In the genomic region with DNA sequence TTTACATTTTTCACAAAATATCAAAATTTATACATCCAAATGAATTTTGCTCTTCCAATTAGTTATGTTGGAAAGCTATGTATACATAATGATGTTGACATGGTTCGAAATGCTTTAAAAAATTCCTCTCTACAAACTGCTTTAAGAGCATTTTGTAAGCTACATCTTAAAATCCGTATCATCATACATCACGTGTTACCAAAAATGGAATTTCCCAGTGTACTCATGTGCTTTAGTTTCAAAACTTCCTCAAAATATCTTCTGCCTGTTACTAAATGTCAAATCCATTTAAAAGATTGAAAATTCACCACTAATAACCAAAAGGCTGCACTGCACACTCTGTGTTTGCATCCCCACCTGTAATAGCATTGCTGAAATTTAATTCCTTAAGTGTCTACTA, we compare ENCODE assay signal across 34 cellular contexts.
DNase-seq lines count a peak whose midpoint lies in the region; ATAC-seq, FAIRE-seq and TF ChIP-seq lines count a peak whose summit lies in the region.
"Had no signal": no experiment of that assay in that cellular context is flagged by ENCODE, and none has a peak within 500 bp of the region (broad histone marks: within the 10 kb centered on the region; RNA-seq: fewer than 3 reads in every experiment).

No MANE protein-coding gene starts in this region.

- H3K4me3 ChIP-seq in ACC112 (ENCODE audit: low read depth, low read length) (peak overlapping the region; percentile 38; the same call in 1 of the 2 replicates), HCT116 (replicated peaks in 1 of 2; ENCODE audit: low read depth in 1 of 2, low read length in 2 of 2) (no peak overlapping the region), choroid plexus epithelial cell (ENCODE audit: low read depth, low read length) (no peak overlapping the region), mesodermal cell (ENCODE audit: extremely low read depth, insufficient read depth, low read length, poor library complexity, severe bottlenecking) (no peak overlapping the region), testis (no peak overlapping the region)
- H3K4me3 ChIP-seq: cardiac muscle cell, coronary artery, GM12878, skin epidermis, suprapubic skin, upper lobe of right lung had no signal

- H3K27me3 ChIP-seq in ACC112 (ENCODE audit: insufficient read depth, low read length) (no peaks in the 10 kb centered on the region), HCT116 (ENCODE audit: insufficient read depth, low read length) (no peaks in the 10 kb centered on the region), testis (no peaks in the 10 kb centered on the region)
- H3K27me3 ChIP-seq: cardiac muscle cell, foreskin keratinocyte, suprapubic skin, upper lobe of right lung had no signal

- H3K27ac ChIP-seq in ACC112 (ENCODE audit: low read depth, low read length) (peak overlapping the region; percentile 92), HCT116 (ENCODE audit: low read depth, low read length) (no peak overlapping the region), mesodermal cell (ENCODE audit: low read depth, low read length, severe bottlenecking) (peak overlapping the region; percentile 58), testis (no peak overlapping the region)
- H3K27ac ChIP-seq: cardiac muscle cell, coronary artery, foreskin keratinocyte, skin epidermis, suprapubic skin, upper lobe of right lung had no signal

- peak overlapping the region; percentile 31; the same call in 1 of the 2 replicates for H3K4me2 ChIP-seq in HCT116 (ENCODE audit: low read length)

- H2AFZ ChIP-seq in ACC112 (ENCODE audit: low read length, unreplicated experiment) (no peak overlapping the region), HCT116 (ENCODE audit: low read depth, low read length, poor library complexity, severe bottlenecking) (no peak overlapping the region)

- ATAC-seq in HCT116 (no peak), sciatic nerve (no peak)
- ATAC-seq: activated naive CD4-positive, alpha-beta T cell treated with anti-CD3 and anti-CD28 coated beads, Interleukin-2, amount 50 U/mL, for 72 hours; GM12878; HepG2; natural killer cell treated with Interleukin-12 subunit alpha and Interleukin-12 subunit beta and Interleukin-15 and Interleukin-18, amount 100 ng/mL, for 72 hours; upper lobe of right lung had no signal

- TF ChIP-seq POLR2A in HCT116 (IDR thresholded peaks at IDR 0.05; ENCODE audit: borderline replicate concordance, extremely low read depth, insufficient read depth, insufficient read length) (no peak), testis (IDR thresholded peaks at IDR 0.05) (no peak), H54 (IDR thresholded peaks at IDR 0.05; ENCODE audit: low read depth, low read length) (no peak)

- CTCF ChIA-PET in HCT116 (lab: Charles Lee) = no interaction called here

- peaks cover 40% of the 10 kb centered on the region for H3K4me1 ChIP-seq in ACC112 (ENCODE audit: control insufficient read depth, insufficient read depth, low read length, unreplicated experiment)
- peaks cover 5 to 23% of the 10 kb centered on the region in 2 experiments; a peak in 3 of 4 replicates for H3K4me1 ChIP-seq in HCT116 (ENCODE audit: control insufficient read depth in 1 of 2, insufficient read depth in 2 of 2, low read length in 2 of 2)
- H3K4me1 ChIP-seq in mesodermal cell (ENCODE audit: control insufficient read depth, insufficient read depth, low read length, poor library complexity, severe bottlenecking) = peaks cover 39% of the 10 kb centered on the region
- H3K4me1 ChIP-seq in testis = no peaks in the 10 kb centered on the region
- H3K4me1 ChIP-seq: suprapubic skin, upper lobe of right lung had no signal

- no peak for DNase-seq in HCT116 (ENCODE audit: low read depth, low spot score)
- peak; percentile 61 for DNase-seq in choroid plexus epithelial cell (ENCODE audit: low read depth)
- DNase-seq in sciatic nerve (ENCODE audit: low spot score) = no peak
- no peak for DNase-seq in UCSD-AML1 (lab: John Stamatoyannopoulos, UW; ENCODE audit: unreplicated experiment)
- no peak for DNase-seq in testis
- DNase-seq in H54 (ENCODE audit: insufficient read length, low spot score) = no peak
- DNase-seq: 8988T; activated CD4-positive, alpha-beta T cell treated with anti-CD3 and anti-CD28 coated beads for 48 hours; anterior cingulate cortex; CD4-positive, alpha-beta memory T cell; DND-41; effector memory CD4-positive, alpha-beta T cell; H7; head of caudate nucleus; Kasumi-1; midbrain; NCI-H1436 treated with DMSO at 0.1 percent for 48 hours; NCI-H2107; NCI-H774; stimulated activated CD4-positive, alpha-beta T cell treated with anti-CD3 and anti-CD28 coated beads, Interleukin-1b, Interleukin-23, amount 100 ng/mL, for 48 hours; stimulated activated naive CD4-positive, alpha-beta T cell treated with Interleukin-2 at 50 U/mL for 16 hours; T1000; upper lobe of right lung had no signal

- H3K79me2 ChIP-seq in ACC112 (ENCODE audit: control insufficient read depth, insufficient read depth, low read length, unreplicated experiment) = peaks cover 8% of the 10 kb centered on the region
- H3K79me2 ChIP-seq in HCT116 (ENCODE audit: insufficient read depth, low read length) = no peaks in the 10 kb centered on the region

- H3K9ac ChIP-seq in HCT116 (ENCODE audit: low read length) = no peak overlapping the region

- WGBS in mesodermal cell (ENCODE audit: insufficient coverage in 2 of 2), 2 experiments = 92 to 100% methylated on average over 2 to 3 of the region's 3 CpGs
- WGBS in testis, 2 donors = 87 to 91% methylated on average over 3 of the region's 3 CpGs

- TF ChIP-seq CTCF in HCT116 (IDR thresholded peaks at IDR 0.05 in 2 of 3, conservative IDR thresholded peaks at IDR 0.05 in 1 of 3; ENCODE audit: borderline replicate concordance in 1 of 3, insufficient read depth in 1 of 3, low read depth in 2 of 3, low read length in 2 of 3) (no peak), choroid plexus epithelial cell (conservative IDR thresholded peaks at IDR 0.05; ENCODE audit: low read depth, low read length) (no peak), testis (IDR thresholded peaks at IDR 0.05) (no peak)

- peaks cover 3% of the 10 kb centered on the region; the same call in 1 of the 2 replicates for H3K36me3 ChIP-seq in ACC112 (ENCODE audit: insufficient read depth, low read length)
- no peaks in the 10 kb centered on the region for H3K36me3 ChIP-seq in HCT116 (ENCODE audit: control insufficient read depth in 1 of 2, insufficient read depth in 2 of 2, low read length in 2 of 2)
- H3K36me3 ChIP-seq in mesodermal cell (ENCODE audit: control insufficient read depth, insufficient read depth, low read length) = peaks cover 13% of the 10 kb centered on the region
- no peaks in the 10 kb centered on the region for H3K36me3 ChIP-seq in testis (ENCODE audit: low read depth, missing control alignments)
- H3K36me3 ChIP-seq: cardiac muscle cell, upper lobe of right lung had no signal

- H3K9me3 ChIP-seq in HCT116 (ENCODE audit: control insufficient read depth in 1 of 2, insufficient read depth in 1 of 2, low read depth in 1 of 2, low read length in 2 of 2) (no peaks in the 10 kb centered on the region), mesodermal cell (ENCODE audit: control insufficient read depth, low read length) (no peaks in the 10 kb centered on the region), testis (no peaks in the 10 kb centered on the region)
- H3K9me3 ChIP-seq: suprapubic skin, upper lobe of right lung had no signal

- BruUV-seq in HCT116 (replicated peaks; lab: Mats Ljungman, UMichigan) = no TSS peak

- RAD21 ChIA-PET in HCT116 (lab: Charles Lee; ENCODE audit: low non-redundant PET in 1 of 2, low total read pairs in 2 of 2, uncharacterized antibody in 2 of 2, unreplicated experiment in 2 of 2) = no interaction called here

- FAIRE-seq in H54 (lab: Jason Lieb, UNC) = no peak
- FAIRE-seq: GM12878, HepG2 had no signal

- H3K9me2 ChIP-seq in HCT116 (ENCODE audit: insufficient read depth) = no peaks in the 10 kb centered on the region; the same call in 1 of the 2 replicates

- H4K20me1 ChIP-seq in HCT116 (ENCODE audit: insufficient read depth) = no peaks in the 10 kb centered on the region

- no peak for TF ChIP-seq RAD21 in HCT116 (IDR thresholded peaks at IDR 0.05; ENCODE audit: low read depth)

- POLR2A ChIA-PET in HCT116 (lab: Charles Lee) = no interaction called here

- intact Hi-C loops in HCT116 (cut with micrococcal nuclease) = no loop called here
- intact Hi-C loops in sciatic nerve (cut with DNase I) = no loop called here
- intact Hi-C loops in testis (cut with DNase I; ENCODE audit: low total_unique reads) = no loop called here

TF ChIP-seq in HCT116, 20 proteins besides CTCF, POLR2A, EP300 and RAD21 (continues in another document):
- TF ChIP-seq YY1 (IDR thresholded peaks at IDR 0.05; ENCODE audit: extremely low read depth, insufficient replicate concordance, low read depth, low read length) (no peak), EGR1 (IDR thresholded peaks at IDR 0.05; ENCODE audit: low read depth) (no peak), ELF1 (IDR thresholded peaks at IDR 0.05; ENCODE audit: borderline replicate concordance, low read depth) (no peak), SIN3A (IDR thresholded peaks at IDR 0.05; ENCODE audit: low read depth) (no peak), ZFX (IDR thresholded peaks at IDR 0.05) (no peak), CBX3 (IDR thresholded peaks at IDR 0.05; ENCODE audit: low read depth) (no peak), POLR2AphosphoS5 (IDR thresholded peaks at IDR 0.05; ENCODE audit: low read depth, low read length) (no peak)
- TF ChIP-seq, protein P1, sequence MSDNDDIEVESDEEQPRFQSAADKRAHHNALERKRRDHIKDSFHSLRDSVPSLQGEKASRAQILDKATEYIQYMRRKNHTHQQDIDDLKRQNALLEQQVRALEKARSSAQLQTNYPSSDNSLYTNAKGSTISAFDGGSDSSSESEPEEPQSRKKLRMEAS (IDR thresholded peaks at IDR 0.05) = no peak
- TF ChIP-seq, protein P2, sequence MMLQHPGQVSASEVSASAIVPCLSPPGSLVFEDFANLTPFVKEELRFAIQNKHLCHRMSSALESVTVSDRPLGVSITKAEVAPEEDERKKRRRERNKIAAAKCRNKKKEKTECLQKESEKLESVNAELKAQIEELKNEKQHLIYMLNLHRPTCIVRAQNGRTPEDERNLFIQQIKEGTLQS (IDR thresholded peaks at IDR 0.05) = no peak
- TF ChIP-seq, protein P3, sequence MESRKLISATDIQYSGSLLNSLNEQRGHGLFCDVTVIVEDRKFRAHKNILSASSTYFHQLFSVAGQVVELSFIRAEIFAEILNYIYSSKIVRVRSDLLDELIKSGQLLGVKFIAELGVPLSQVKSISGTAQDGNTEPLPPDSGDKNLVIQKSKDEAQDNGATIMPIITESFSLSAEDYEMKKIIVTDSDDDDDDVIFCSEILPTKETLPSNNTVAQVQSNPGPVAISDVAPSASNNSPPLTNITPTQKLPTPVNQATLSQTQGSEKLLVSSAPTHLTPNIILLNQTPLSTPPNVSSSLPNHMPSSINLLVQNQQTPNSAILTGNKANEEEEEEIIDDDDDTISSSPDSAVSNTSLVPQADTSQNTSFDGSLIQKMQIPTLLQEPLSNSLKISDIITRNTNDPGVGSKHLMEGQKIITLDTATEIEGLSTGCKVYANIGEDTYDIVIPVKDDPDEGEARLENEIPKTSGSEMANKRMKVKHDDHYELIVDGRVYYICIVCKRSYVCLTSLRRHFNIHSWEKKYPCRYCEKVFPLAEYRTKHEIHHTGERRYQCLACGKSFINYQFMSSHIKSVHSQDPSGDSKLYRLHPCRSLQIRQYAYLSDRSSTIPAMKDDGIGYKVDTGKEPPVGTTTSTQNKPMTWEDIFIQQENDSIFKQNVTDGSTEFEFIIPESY (IDR thresholded peaks at IDR 0.05; ENCODE audit: extremely low read depth, insufficient replicate concordance, low read length) = no peak

Comparison
In these comparisons a context has a peak if more than half of its experiments do, and no peak if none do; other contexts are left out.
1. H3K27ac ChIP-seq: peak in ACC112 (single experiment) and mesodermal cell (single experiment); none in HCT116 (single experiment) and testis (0 of 2).